In genomic region chr19:12133069-12133468, GRCh38 we compare ENCODE assay signal across 12 cellular contexts.
"Had no signal": no experiment of that assay in that cellular context is flagged by ENCODE, and none has a peak within 500 bp of the region (broad histone marks: within the 10 kb centered on the region; RNA-seq: fewer than 3 reads in every experiment).

No MANE protein-coding gene starts in this region.

- H3K4me3 ChIP-seq: dorsolateral prefrontal cortex, gastrocnemius medialis, heart right ventricle, left ventricle myocardium inferior, thoracic aorta had no signal

- ATAC-seq: gastrocnemius medialis; heart right ventricle; stimulated activated naive CD8-positive, alpha-beta T cell treated with anti-CD3 and anti-CD28 coated beads, Interleukin-15, amount 100 ng/mL, for 72 hours had no signal

- H3K27me3 ChIP-seq: dorsolateral prefrontal cortex, gastrocnemius medialis, heart right ventricle had no signal

- DNase-seq: activated B cell treated with CpG ODN at 0.5 μM for 24 hours; activated CD4-positive, alpha-beta T cell treated with anti-CD3 and anti-CD28 coated beads, Interleukin-2, amount 50 U/mL, for 1 hour; amygdala; dorsolateral prefrontal cortex; gastrocnemius medialis; heart right ventricle; left ventricle myocardium inferior; stimulated activated CD4-positive, alpha-beta T cell treated with anti-CD3 and anti-CD28 coated beads, Interleukin-15, amount 100 ng/mL, for 24 hours; stimulated activated CD4-positive, alpha-beta T cell treated with anti-CD3 and anti-CD28 coated beads, Interleukin-4, amount 100 ng/mL, for 24 hours; stimulated activated naive CD8-positive, alpha-beta T cell treated with anti-CD3 and anti-CD28 coated beads, Interleukin-15, amount 100 ng/mL, for 72 hours had no signal

- H3K4me1 ChIP-seq: gastrocnemius medialis, heart right ventricle, left ventricle myocardium inferior had no signal

- H3K27ac ChIP-seq: dorsolateral prefrontal cortex, gastrocnemius medialis, heart right ventricle, left ventricle myocardium inferior, thoracic aorta had no signal

- H3K4me3 Mint-ChIP-seq: activated B cell treated with CpG ODN at 0.5 μM for 24 hours; activated naive CD4-positive, alpha-beta T cell treated with anti-CD3 and anti-CD28 coated beads, Interleukin-2, amount 50 U/mL, for 24 hours; stimulated activated naive CD8-positive, alpha-beta T cell treated with anti-CD3 and anti-CD28 coated beads, Interleukin-15, amount 100 ng/mL, for 72 hours had no signal

- H3K27me3 Mint-ChIP-seq: activated B cell treated with CpG ODN at 0.5 μM for 24 hours; activated naive CD4-positive, alpha-beta T cell treated with anti-CD3 and anti-CD28 coated beads, Interleukin-2, amount 50 U/mL, for 24 hours; stimulated activated naive CD8-positive, alpha-beta T cell treated with anti-CD3 and anti-CD28 coated beads, Interleukin-15, amount 100 ng/mL, for 72 hours had no signal

- H3K27ac Mint-ChIP-seq: activated B cell treated with CpG ODN at 0.5 μM for 24 hours; activated naive CD4-positive, alpha-beta T cell treated with anti-CD3 and anti-CD28 coated beads, Interleukin-2, amount 50 U/mL, for 24 hours; stimulated activated naive CD8-positive, alpha-beta T cell treated with anti-CD3 and anti-CD28 coated beads, Interleukin-15, amount 100 ng/mL, for 72 hours had no signal
